ENCODE assay signal across 21 cellular contexts in the genomic region with DNA sequence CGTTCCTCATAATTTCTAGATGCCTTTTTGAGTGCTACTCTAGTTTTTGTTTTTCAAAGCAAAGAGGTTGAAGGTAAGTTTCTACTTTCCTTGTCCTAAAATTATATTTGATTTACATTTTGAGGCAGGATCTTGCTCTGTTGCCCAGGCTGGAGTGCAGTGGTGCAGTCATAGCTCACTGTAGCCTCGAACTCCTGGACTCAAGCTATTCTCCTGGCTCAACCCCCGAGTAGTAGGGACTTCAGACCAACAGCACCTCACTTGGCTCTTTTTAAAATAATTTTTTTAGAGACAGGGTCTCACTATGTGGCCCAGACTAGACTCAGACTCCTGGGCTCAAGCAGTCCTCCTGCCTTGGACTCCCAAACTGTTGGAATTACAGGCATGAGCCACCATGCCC. TPM values are rescaled to one million over a fixed set of nuclear protein-coding genes. Genes with fewer than 3 reads are reported as not detected.
DNase-seq lines count a peak whose midpoint lies in the region; ATAC-seq and TF ChIP-seq lines count a peak whose summit lies in the region.
"Had no signal": no experiment of that assay in that cellular context is flagged by ENCODE, and none has a peak within 500 bp of the region (broad histone marks: within the 10 kb centered on the region; RNA-seq: fewer than 3 reads in every experiment).

No MANE protein-coding gene starts in this region.

- H3K36me3 ChIP-seq in subcutaneous abdominal adipose tissue (ENCODE audit: control insufficient read depth in 5 of 5, insufficient read depth in 5 of 5, low read length in 5 of 5) = peaks cover 32 to 49% (median 39%) of the 10 kb centered on the region in 5 donors

- no peak overlapping the region for H3K4me3 Mint-ChIP-seq in activated naive CD8-positive, alpha-beta T cell
- no peak overlapping the region for H3K4me3 Mint-ChIP-seq in activated naive CD8-positive, alpha-beta T cell treated with anti-CD3 and anti-CD28 coated beads, Interleukin-2, amount 50 U/mL, for 24 hours
- H3K4me3 Mint-ChIP-seq in HFFc6 = no peak overlapping the region
- H3K4me3 Mint-ChIP-seq in effector memory CD8-positive, alpha-beta T cell = no peak overlapping the region

- intact Hi-C loops in left ventricle myocardium superior (cut with micrococcal nuclease) = no loop called here

- no peak overlapping the region for H3K9ac ChIP-seq in subcutaneous abdominal adipose tissue (ENCODE audit: low read length in 5 of 5)

- peaks cover 32% of the 10 kb centered on the region for H3K4me1 Mint-ChIP-seq in activated naive CD8-positive, alpha-beta T cell (ENCODE audit: low read depth)
- H3K4me1 Mint-ChIP-seq in activated naive CD8-positive, alpha-beta T cell treated with anti-CD3 and anti-CD28 coated beads, Interleukin-2, amount 50 U/mL, for 24 hours = peaks cover 29% of the 10 kb centered on the region
- peaks cover 28% of the 10 kb centered on the region for H3K4me1 Mint-ChIP-seq in HFFc6 (ENCODE audit: low read depth)
- peaks cover 15 to 23% of the 10 kb centered on the region in 2 donors for H3K4me1 Mint-ChIP-seq in effector memory CD8-positive, alpha-beta T cell (ENCODE audit: low read depth in 2 of 2)

- no peaks in the 10 kb centered on the region for H3K27me3 ChIP-seq in subcutaneous abdominal adipose tissue (ENCODE audit: control insufficient read depth in 5 of 5, insufficient read depth in 4 of 5, low read length in 5 of 5)
- H3K27me3 ChIP-seq: Peyer's patch had no signal

- no peak for DNase-seq in activated naive CD8-positive, alpha-beta T cell treated with anti-CD3 and anti-CD28 coated beads, Interleukin-2, amount 50 U/mL, for 24 hours
- DNase-seq in HFFc6 (no peak), left ventricle myocardium superior (no peak)
- no peak for DNase-seq in effector memory CD8-positive, alpha-beta T cell
- DNase-seq: COR-L47, DMS 273 treated with DMSO at 0.1 percent for 48 hours, DMS79 treated with DMSO at 0.1 percent for 48 hours, H7, NCI-H1694, NCI-H2081, NCI-H2171, NCI-H345, NCI-H524 treated with DMSO at 0.1 percent for 48 hours had no signal

- peaks cover 10% of the 10 kb centered on the region for H3K36me3 Mint-ChIP-seq in activated naive CD8-positive, alpha-beta T cell
- H3K36me3 Mint-ChIP-seq in activated naive CD8-positive, alpha-beta T cell treated with anti-CD3 and anti-CD28 coated beads, Interleukin-2, amount 50 U/mL, for 24 hours (ENCODE audit: low read depth) = peaks cover 25% of the 10 kb centered on the region
- H3K36me3 Mint-ChIP-seq in HFFc6 (ENCODE audit: low read depth) = peaks cover 25% of the 10 kb centered on the region
- peaks cover 60% of the 10 kb centered on the region for H3K36me3 Mint-ChIP-seq in effector memory CD8-positive, alpha-beta T cell (ENCODE audit: insufficient read depth)

- no peak for ATAC-seq in activated naive CD8-positive, alpha-beta T cell treated with anti-CD3 and anti-CD28 coated beads, Interleukin-2, amount 50 U/mL, for 24 hours
- no peak for ATAC-seq in effector memory CD8-positive, alpha-beta T cell (replicated peaks)
- ATAC-seq in SK-N-SH treated with all-trans-retinoic acid at 6 μM for 48 hours = no peak
- ATAC-seq in left ventricle myocardium superior = no peak

- no peaks in the 10 kb centered on the region for H3K27me3 Mint-ChIP-seq in activated naive CD8-positive, alpha-beta T cell
- H3K27me3 Mint-ChIP-seq in activated naive CD8-positive, alpha-beta T cell treated with anti-CD3 and anti-CD28 coated beads, Interleukin-2, amount 50 U/mL, for 24 hours = no peaks in the 10 kb centered on the region
- peaks cover 1% of the 10 kb centered on the region; the same call in 1 of the 2 replicates for H3K27me3 Mint-ChIP-seq in HFFc6 (ENCODE audit: insufficient read depth)
- no peaks in the 10 kb centered on the region for H3K27me3 Mint-ChIP-seq in effector memory CD8-positive, alpha-beta T cell

- no peak for TF ChIP-seq CTCF in HFFc6 (IDR thresholded peaks at IDR 0.05)

- peak overlapping the region; percentile 64 for H3K27ac Mint-ChIP-seq in activated naive CD8-positive, alpha-beta T cell
- H3K27ac Mint-ChIP-seq in activated naive CD8-positive, alpha-beta T cell treated with anti-CD3 and anti-CD28 coated beads, Interleukin-2, amount 50 U/mL, for 24 hours = no peak overlapping the region
- H3K27ac Mint-ChIP-seq in HFFc6 = peak overlapping the region; percentile 77; the same call in 1 of the 2 replicates
- H3K27ac Mint-ChIP-seq in effector memory CD8-positive, alpha-beta T cell = peak overlapping the region; percentile 59 to 71

- H3K27ac ChIP-seq in subcutaneous abdominal adipose tissue (ENCODE audit: low read depth, low read length) = peak overlapping the region; percentile 27
- H3K27ac ChIP-seq: C4-2B, HL-60 had no signal

- H3K9me3 ChIP-seq in subcutaneous abdominal adipose tissue (ENCODE audit: control insufficient read depth in 5 of 5, low read length in 5 of 5) = no peaks in the 10 kb centered on the region
- H3K9me3 ChIP-seq: Peyer's patch had no signal

- H3K4me3 ChIP-seq in subcutaneous abdominal adipose tissue (ENCODE audit: low read depth in 1 of 5, low read length in 5 of 5) = no peak overlapping the region
- H3K4me3 ChIP-seq: Peyer's patch had no signal

- peaks cover 3 to 21% (median 19%) of the 10 kb centered on the region in 5 donors for H3K4me1 ChIP-seq in subcutaneous abdominal adipose tissue (ENCODE audit: control insufficient read depth in 5 of 5, insufficient read depth in 5 of 5, low read length in 5 of 5)
- H3K4me1 ChIP-seq: Peyer's patch had no signal

- H3K9me3 Mint-ChIP-seq in activated naive CD8-positive, alpha-beta T cell (ENCODE audit: low read depth) = no peaks in the 10 kb centered on the region
- no peaks in the 10 kb centered on the region for H3K9me3 Mint-ChIP-seq in activated naive CD8-positive, alpha-beta T cell treated with anti-CD3 and anti-CD28 coated beads, Interleukin-2, amount 50 U/mL, for 24 hours
- H3K9me3 Mint-ChIP-seq in HFFc6 = no peaks in the 10 kb centered on the region
- H3K9me3 Mint-ChIP-seq in effector memory CD8-positive, alpha-beta T cell = no peaks in the 10 kb centered on the region

TF ChIP-seq in SK-N-SH treated with all-trans-retinoic acid at 6 μM for 48 hours, 23 proteins besides CTCF, POLR2A, EP300 and RAD21 (continues in another document):
- TF ChIP-seq CSRNP3 (CRISPR knock-in tag; IDR thresholded peaks at IDR 0.05) (no peak), ARNTL (CRISPR knock-in tag; IDR thresholded peaks at IDR 0.05; ENCODE audit: borderline replicate concordance, low read depth) (no peak), OSR1 (CRISPR knock-in tag; IDR thresholded peaks at IDR 0.05) (no peak), CREB5 (CRISPR knock-in tag; IDR thresholded peaks at IDR 0.05; ENCODE audit: low read depth) (no peak), PPARA (CRISPR knock-in tag; IDR thresholded peaks at IDR 0.05; ENCODE audit: borderline replicate concordance) (no peak), GLIS3 (CRISPR knock-in tag; IDR thresholded peaks at IDR 0.05) (no peak), ZNF70 (CRISPR knock-in tag; IDR thresholded peaks at IDR 0.05) (no peak), ESRRG (CRISPR knock-in tag; IDR thresholded peaks at IDR 0.05) (no peak), ZNF565 (CRISPR knock-in tag; conservative IDR thresholded peaks at IDR 0.05; ENCODE audit: low read depth) (no peak), TCF4 (CRISPR knock-in tag; IDR thresholded peaks at IDR 0.05; ENCODE audit: borderline replicate concordance) (no peak), SNAI2 (CRISPR knock-in tag; IDR thresholded peaks at IDR 0.05) (no peak), RARB (CRISPR knock-in tag; IDR thresholded peaks at IDR 0.05) (no peak), BACH2 (CRISPR knock-in tag; IDR thresholded peaks at IDR 0.05; ENCODE audit: borderline replicate concordance) (no peak)

RNA-seq across cellular contexts. Expression of gene EIF4EBP2, which starts 14.8 kb away (rescaled TPM):
- 10 to 100 TPM; 32.7 to 51.0 (median 40.3) TPM for total RNA-seq in HFFc6 (2021; fragmentation: NEBNext Ultra II Directional; extraction: Animal tissue kit (Norgen Biotek cat#: 25700))
- 88.4 TPM for total RNA-seq in left ventricle myocardium superior

RNA-seq across cellular contexts. Expression of gene NODAL, which starts 22.8 kb away (rescaled TPM):
- not detected for total RNA-seq in HFFc6 (2021; fragmentation: NEBNext Ultra II Directional; extraction: Animal tissue kit (Norgen Biotek cat#: 25700))
- not detected for total RNA-seq in left ventricle myocardium superior
- total RNA-seq: HT1080, OCI-LY7, Peyer's patch had no signal

RNA-seq across cellular contexts. Expression of gene LRRC20, which starts 36.3 kb away (rescaled TPM):
- total RNA-seq in HFFc6 (2021; fragmentation: NEBNext Ultra II Directional; extraction: Animal tissue kit (Norgen Biotek cat#: 25700)) = 1 to 10 TPM; 1.2 to 2.4 (median 1.8) TPM
- total RNA-seq in left ventricle myocardium superior = 60.9 TPM

RNA-seq across cellular contexts. Expression of gene PALD1, which starts 59.9 kb away (rescaled TPM):
- not detected for total RNA-seq in HFFc6 (2021; fragmentation: NEBNext Ultra II Directional; extraction: Animal tissue kit (Norgen Biotek cat#: 25700))
- total RNA-seq in left ventricle myocardium superior = 5.2 TPM

Comparison
In these comparisons a context has a peak if more than half of its experiments do, and no peak if none do; other contexts are left out.
1. RNA of gene LRRC20, which starts 36.3 kb away (total RNA-seq): 60.9 TPM in left ventricle myocardium superior (single experiment); 1.2 to 2.4 TPM in HFFc6; every median in the first group is over 10 times any median in the second.